8 cellular contexts compared by ENCODE assay signal in genomic region chr20:44309763-44310663, GRCh38. TPM values are rescaled to one million over a fixed set of nuclear protein-coding genes. Genes with fewer than 3 reads are reported as not detected.
DNase-seq lines count a peak whose midpoint lies in the region; ATAC-seq and TF ChIP-seq lines count a peak whose summit lies in the region.

No MANE protein-coding gene starts in this region.

- H3K27ac ChIP-seq in OCI-LY1 (ENCODE audit: low read depth, low read length, poor library complexity, severe bottlenecking) (no peak overlapping the region), left lung (peak overlapping the region; percentile 1 to 70), suprapubic skin (peak overlapping the region; percentile 67)

- H3K27ac Mint-ChIP-seq in activated T-cell treated with anti-CD3 and anti-CD28 coated beads, Interleukin-2, amount 50 U/mL, for 72 hours = peak overlapping the region; percentile 93

- peaks cover 10% of the 10 kb centered on the region for H3K4me1 ChIP-seq in OCI-LY1 (ENCODE audit: insufficient read depth, low read length, severe bottlenecking)
- H3K4me1 ChIP-seq in left lung = peaks cover 7 to 20% of the 10 kb centered on the region in 2 donors
- peaks cover 20% of the 10 kb centered on the region for H3K4me1 ChIP-seq in suprapubic skin

- TF ChIP-seq CTCF in OCI-LY1 (IDR thresholded peaks at IDR 0.05; ENCODE audit: low read length) (no peak), choroid plexus epithelial cell (conservative IDR thresholded peaks at IDR 0.05; ENCODE audit: low read depth, low read length) (no peak), left lung (IDR thresholded peaks at IDR 0.05) (no peak), suprapubic skin (IDR thresholded peaks at IDR 0.05) (no peak)

- H2AFZ ChIP-seq in OCI-LY1 (ENCODE audit: low read length) = no peak overlapping the region

- WGBS in suprapubic skin = 30% methylated on average over 9 of the region's 17 CpGs

- H3K4me3 Mint-ChIP-seq in activated T-cell treated with anti-CD3 and anti-CD28 coated beads, Interleukin-2, amount 50 U/mL, for 72 hours = peak overlapping the region; percentile 77 to 92

- no peaks in the 10 kb centered on the region for H3K9me3 Mint-ChIP-seq in activated T-cell treated with anti-CD3 and anti-CD28 coated beads, Interleukin-2, amount 50 U/mL, for 72 hours

- DNase-seq in activated T-cell treated with anti-CD3 and anti-CD28 coated beads, Interleukin-2, amount 50 U/mL, for 72 hours = no peak
- no peak for DNase-seq in activated T-cell treated with anti-CD3 and anti-CD28 coated beads, Interleukin-2, amount 50 U/mL, for 1 hour
- DNase-seq in choroid plexus epithelial cell (ENCODE audit: low read depth) (peak; percentile 85), left lung (peak in 1 of 2 donors; percentile 35), suprapubic skin (ENCODE audit: low spot score in 2 of 2) (peak; percentile 69 to 72)

- H3K4me2 ChIP-seq in OCI-LY1 (ENCODE audit: low read length) = peak overlapping the region; percentile 79

- H3K4me1 Mint-ChIP-seq in activated T-cell treated with anti-CD3 and anti-CD28 coated beads, Interleukin-2, amount 50 U/mL, for 72 hours (ENCODE audit: low read depth) = peaks cover 15% of the 10 kb centered on the region

- TF ChIP-seq EP300 in suprapubic skin (IDR thresholded peaks at IDR 0.05) = no peak

- peak overlapping the region; percentile 69; the same call in 1 of the 2 replicates for H3K9ac ChIP-seq in OCI-LY1 (ENCODE audit: low read length)

- H3K4me3 ChIP-seq in OCI-LY1 (ENCODE audit: low read depth, low read length, poor library complexity, severe bottlenecking) (peak overlapping the region; percentile 69), choroid plexus epithelial cell (ENCODE audit: low read depth, low read length) (peak overlapping the region; percentile 85), left lung (peak overlapping the region; percentile 83 to 90), suprapubic skin (peak overlapping the region; percentile 87)

- no peaks in the 10 kb centered on the region for H4K20me1 ChIP-seq in OCI-LY1 (ENCODE audit: insufficient read depth, low read length)

- no peaks in the 10 kb centered on the region for H3K36me3 Mint-ChIP-seq in activated T-cell treated with anti-CD3 and anti-CD28 coated beads, Interleukin-2, amount 50 U/mL, for 72 hours (ENCODE audit: insufficient read depth in 2 of 2)

- no peak for TF ChIP-seq POLR2A in suprapubic skin (IDR thresholded peaks at IDR 0.05)

- no peaks in the 10 kb centered on the region for H3K27me3 ChIP-seq in OCI-LY1 (ENCODE audit: insufficient read depth, low read length)
- no peaks in the 10 kb centered on the region for H3K27me3 ChIP-seq in left lung
- no peaks in the 10 kb centered on the region for H3K27me3 ChIP-seq in suprapubic skin

- intact Hi-C loops in left lung (cut with DNase I) = loop anchor here in 1 of 2 donors (5.0 kb wide), 1 partner anchor 93 kb away; no protein-coding TSS in a partner anchor

- no peaks in the 10 kb centered on the region for H3K27me3 Mint-ChIP-seq in activated T-cell treated with anti-CD3 and anti-CD28 coated beads, Interleukin-2, amount 50 U/mL, for 72 hours (ENCODE audit: low read depth)

- H3K9me3 ChIP-seq in OCI-LY1 (ENCODE audit: low read length) = no peaks in the 10 kb centered on the region
- H3K9me3 ChIP-seq in left lung = no peaks in the 10 kb centered on the region
- H3K9me3 ChIP-seq in suprapubic skin = no peaks in the 10 kb centered on the region

- H3K36me3 ChIP-seq in OCI-LY1 (ENCODE audit: insufficient read depth, low read length) (no peaks in the 10 kb centered on the region), left lung (no peaks in the 10 kb centered on the region), suprapubic skin (peaks cover 7% of the 10 kb centered on the region)

- no peak for ATAC-seq in activated T-cell treated with anti-CD3 and anti-CD28 coated beads, Interleukin-2, amount 50 U/mL, for 72 hours (replicated peaks in 1 of 2)
- ATAC-seq in left lung = peak; percentile 45
- ATAC-seq in HG02588 (IDR thresholded peaks at IDR 0.05; ENCODE audit: unreplicated experiment) = no peak
- ATAC-seq in HG03135 (IDR thresholded peaks at IDR 0.05; ENCODE audit: unreplicated experiment) = no peak

- H3K9me2 ChIP-seq in OCI-LY1 (ENCODE audit: low read depth, low read length) = no peaks in the 10 kb centered on the region

- no peaks in the 10 kb centered on the region for H3F3A ChIP-seq in OCI-LY1 (ENCODE audit: insufficient read depth, low read length)

- H3K79me2 ChIP-seq in OCI-LY1 (ENCODE audit: insufficient read depth, low read length) = no peaks in the 10 kb centered on the region

RNA-seq across cellular contexts. Expression of gene FITM2, which starts 1.0 kb away (rescaled TPM):
- total RNA-seq in activated T-cell treated with anti-CD3 and anti-CD28 coated beads, Interleukin-2, amount 50 U/mL, for 72 hours = 1 to 10 TPM; 2.9 to 3.1 TPM
- total RNA-seq in left lung (10 to 100 TPM; 11.4 to 15.3 TPM), suprapubic skin (10 to 100 TPM; 10.4 to 15.9 (median 13.2) TPM)

RNA-seq across cellular contexts. Expression of gene R3HDML, which starts 26.8 kb away (rescaled TPM):
- not detected for total RNA-seq in activated T-cell treated with anti-CD3 and anti-CD28 coated beads, Interleukin-2, amount 50 U/mL, for 72 hours
- total RNA-seq in left lung = 1 to 10 TPM in 1 of 2 donors, not detected in 1; 2.0 TPM
- total RNA-seq in suprapubic skin = not detected

RNA-seq across cellular contexts. Expression of gene HNF4A, which starts 45.5 kb away (rescaled TPM):
- not detected for total RNA-seq in activated T-cell treated with anti-CD3 and anti-CD28 coated beads, Interleukin-2, amount 50 U/mL, for 72 hours
- total RNA-seq in left lung = 1 to 10 TPM in 1 of 2 donors, under 1 TPM in 1; 0.21 to 3.5 TPM
- not detected for total RNA-seq in suprapubic skin

Comparison
In these comparisons a context has a peak if more than half of its experiments do, and no peak if none do; other contexts are left out.
1. DNase-seq: peak in choroid plexus epithelial cell (single experiment) and suprapubic skin (2 of 2); none in activated T-cell treated with anti-CD3 and anti-CD28 coated beads, Interleukin-2, amount 50 U/mL, for 72 hours (0 of 2) and activated T-cell treated with anti-CD3 and anti-CD28 coated beads, Interleukin-2, amount 50 U/mL, for 1 hour (single experiment).
2. Peak in every context shown above with its lines, with median percentiles within 50 percentile points of each other: H3K4me3 ChIP-seq.